ENCODE assay signal across 8 cellular contexts in genomic region chr4:25792200-25792791, GRCh38.
DNase-seq lines count a peak whose midpoint lies in the region; ATAC-seq and TF ChIP-seq lines count a peak whose summit lies in the region.

No MANE protein-coding gene starts in this region.

- TF ChIP-seq CTCF in BE2C (IDR thresholded peaks at IDR 0.05; ENCODE audit: low read depth, low read length) (peak; percentile 67), GM20000 (IDR thresholded peaks at IDR 0.05; ENCODE audit: extremely low read depth, missing control alignments) (peak; percentile 15), RWPE2 (IDR thresholded peaks at IDR 0.05; ENCODE audit: poor library complexity, severe bottlenecking) (peak; percentile 56)

- H3K4me1 ChIP-seq in BE2C: no peaks in the 10 kb centered on the region
- peaks cover 27% of the 10 kb centered on the region for H3K4me1 ChIP-seq in RWPE2 (ENCODE audit: insufficient read depth, poor library complexity, severe bottlenecking)
- peaks cover 2% of the 10 kb centered on the region; the same call in 1 of the 2 replicates for H3K4me1 ChIP-seq in iPS DF 6.9 (ENCODE audit: control insufficient read depth, insufficient read depth, low read length)

- H3K9me3 ChIP-seq in BE2C (no peaks in the 10 kb centered on the region), RWPE2 (ENCODE audit: severe bottlenecking) (no peaks in the 10 kb centered on the region), iPS DF 6.9 (ENCODE audit: control insufficient read depth, insufficient read depth, low read length) (no peaks in the 10 kb centered on the region)

- no CpG with 5 or more reads among the region's 5 CpGs for WGBS in iPS DF 6.9 (ENCODE audit: insufficient coverage, insufficient read length)

- no peak for ATAC-seq in RWPE2 (ENCODE audit: low read depth)
- no peak for ATAC-seq in HG03108 (IDR thresholded peaks at IDR 0.05; ENCODE audit: unreplicated experiment)
- ATAC-seq in HG02970 (IDR thresholded peaks at IDR 0.05; ENCODE audit: low FRiP score, unreplicated experiment): no peak
- ATAC-seq in HG03280 (IDR thresholded peaks at IDR 0.05; ENCODE audit: unreplicated experiment): no peak

- DNase-seq in BE2C (peak; percentile 68), GM20000 (ENCODE audit: low spot score) (no peak), RWPE2 (ENCODE audit: low spot score) (no peak), iPS DF 6.9 (ENCODE audit: low read depth, low spot score) (peak; percentile 27), GM19238 (ENCODE audit: insufficient read length, low spot score) (no peak)

- H3K4me3 ChIP-seq in BE2C (ENCODE audit: low read depth, low read length) (no peak overlapping the region), RWPE2 (ENCODE audit: severe bottlenecking) (no peak overlapping the region), iPS DF 6.9 (ENCODE audit: low read length) (no peak overlapping the region)

- peak overlapping the region; percentile 93 for H3K27ac ChIP-seq in RWPE2 (ENCODE audit: poor library complexity, severe bottlenecking)
- no peak overlapping the region for H3K27ac ChIP-seq in iPS DF 6.9 (ENCODE audit: low read length)

- H3K36me3 ChIP-seq in BE2C (no peaks in the 10 kb centered on the region), RWPE2 (ENCODE audit: low read depth) (peaks cover 5% of the 10 kb centered on the region), iPS DF 6.9 (ENCODE audit: control insufficient read depth, insufficient read depth, low read length) (peaks cover 5% of the 10 kb centered on the region; the same call in 1 of the 2 replicates)

- H3K27me3 ChIP-seq in BE2C (no peaks in the 10 kb centered on the region), RWPE2 (ENCODE audit: insufficient read depth, poor library complexity, severe bottlenecking) (no peaks in the 10 kb centered on the region), iPS DF 6.9 (ENCODE audit: control insufficient read depth, insufficient read depth, low read length) (no peaks in the 10 kb centered on the region)

Comparison
In these comparisons a context has a peak if more than half of its experiments do, and no peak if none do; other contexts are left out.
1. DNase-seq: peak in BE2C (single experiment) and iPS DF 6.9 (single experiment); none in GM20000 (single experiment), RWPE2 (single experiment) and GM19238 (single experiment).
2. CTCF ChIP-seq: peak in every context shown above with its lines; median percentile 67 in BE2C; 56 in RWPE2; 15 in GM20000.